In the genomic region with DNA sequence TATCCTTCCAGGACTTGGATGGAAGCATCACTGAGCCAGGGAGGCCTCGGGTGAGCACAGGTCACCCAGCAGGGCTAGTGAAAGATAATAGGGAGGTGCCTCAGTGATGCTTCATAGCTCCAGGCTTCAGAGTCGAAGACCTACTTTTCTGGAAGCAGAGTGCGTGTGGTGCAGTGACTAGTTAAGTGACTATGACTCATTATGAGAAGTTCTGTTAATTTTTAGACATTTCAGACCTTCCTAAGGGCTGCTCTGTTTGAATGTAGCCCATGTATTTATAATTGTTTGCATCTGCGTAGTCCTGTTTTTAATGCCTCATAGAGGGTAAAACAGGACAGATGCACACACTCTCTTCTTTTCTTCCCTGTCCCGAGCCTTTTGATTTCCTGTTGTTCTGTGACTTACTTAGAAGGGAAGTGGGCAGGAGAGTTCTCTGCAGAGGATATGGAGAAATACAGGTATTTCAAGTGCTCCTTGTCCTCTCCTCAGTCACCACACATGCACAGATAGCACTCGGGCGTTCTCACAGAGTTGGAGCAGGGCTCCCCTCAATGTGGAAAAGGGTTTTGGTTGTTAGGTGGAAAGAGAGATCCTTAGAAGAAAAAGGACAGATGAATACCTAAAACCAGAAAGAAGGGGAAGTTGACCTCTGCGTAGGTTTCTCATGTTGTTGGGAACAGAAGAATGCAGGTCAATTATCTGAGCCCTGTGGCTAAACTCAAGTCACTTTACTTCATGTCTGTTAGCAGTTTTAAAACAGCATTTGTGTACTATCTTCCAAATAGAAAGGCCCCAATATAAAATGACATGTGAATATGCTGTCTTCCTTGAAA, we compare ENCODE assay signal across 1 cellular context.
A peak's percentile ranks its signal among the peaks of the same experiment; 100 is the strongest.
TF ChIP-seq lines count a peak whose summit lies in the region.

No MANE protein-coding gene starts in this region.

TF ChIP-seq in GM12878, 131 proteins besides CTCF, POLR2A, EP300 and RAD21 (continued from another document and continues in another):
- TF ChIP-seq RB1 (IDR thresholded peaks at IDR 0.05; ENCODE audit: borderline replicate concordance) (no peak; the same call in 1 of the 2 replicates), PBX3 (IDR thresholded peaks at IDR 0.05; ENCODE audit: insufficient replicate concordance, low read depth, low read length) (no peak), ASH2L (IDR thresholded peaks at IDR 0.05; ENCODE audit: borderline replicate concordance, low read depth) (peak; percentile 53; the same call in 1 of the 2 replicates), ZNF592 (IDR thresholded peaks at IDR 0.05) (0 out of 2 replicates have a peak, but pooled peaks have one; percentile 51), WRNIP1 (IDR thresholded peaks at IDR 0.05; ENCODE audit: borderline replicate concordance, low read depth, low read length) (no peak), BACH1 (IDR thresholded peaks at IDR 0.05; ENCODE audit: borderline replicate concordance) (peak; percentile 34; the same call in 1 of the 2 replicates), RAD51 (IDR thresholded peaks at IDR 0.05) (peak; percentile 21; the same call in 1 of the 2 replicates), MEF2A (IDR thresholded peaks at IDR 0.05; ENCODE audit: insufficient read depth, low read depth, low read length) (peak; percentile 82; the same call in 1 of the 2 replicates), MAX (IDR thresholded peaks at IDR 0.05; ENCODE audit: low read depth, low read length) (no peak), SP1 (IDR thresholded peaks at IDR 0.05; ENCODE audit: low read depth, low read length) (no peak), POLR2AphosphoS5 (IDR thresholded peaks at IDR 0.05; ENCODE audit: low read length) (no peak; the same call in 1 of the 2 replicates), HDAC2 (IDR thresholded peaks at IDR 0.05) (no peak), SUPT20H (IDR thresholded peaks at IDR 0.05; ENCODE audit: borderline replicate concordance, control insufficient read depth, low read depth, low read length) (no peak), GATAD2B (conservative IDR thresholded peaks at IDR 0.05; ENCODE audit: low read depth) (no peak; the same call in 1 of the 2 replicates), CHD2 (IDR thresholded peaks at IDR 0.05; ENCODE audit: borderline replicate concordance, low read depth, low read length) (no peak; the same call in 1 of the 2 replicates), TCF3 (IDR thresholded peaks at IDR 0.05; ENCODE audit: borderline replicate concordance, insufficient read depth, low read depth, low read length) (0 out of 2 replicates have a peak, but pooled peaks have one; percentile 27), NR2F1 (conservative IDR thresholded peaks at IDR 0.05) (no peak; the same call in 1 of the 2 replicates), JUND (IDR thresholded peaks at IDR 0.05; ENCODE audit: low read depth, low read length) (peak; percentile 88; the same call in 1 of the 2 replicates), ETV6 (conservative IDR thresholded peaks at IDR 0.05 in 1 of 2, IDR thresholded peaks at IDR 0.05 in 1 of 2; ENCODE audit: borderline replicate concordance in 1 of 2, low read depth in 1 of 2) (peak in 1 of 2 experiments; percentile 76; a peak in 1 of 4 replicates), HDGF (IDR thresholded peaks at IDR 0.05) (no peak), STAT1 (conservative IDR thresholded peaks at IDR 0.05) (no peak), JUNB (IDR thresholded peaks at IDR 0.05) (peak; percentile 96), RBBP5 (conservative IDR thresholded peaks at IDR 0.05) (no peak), POLR2AphosphoS2 (IDR thresholded peaks at IDR 0.05; ENCODE audit: low read depth, low read length) (no peak), IRF3 (IDR thresholded peaks at IDR 0.05) (no peak), TARDBP (IDR thresholded peaks at IDR 0.05; ENCODE audit: borderline replicate concordance) (no peak), USF2 (IDR thresholded peaks at IDR 0.05; ENCODE audit: borderline replicate concordance, low read depth, low read length) (no peak), BMI1 (IDR thresholded peaks at IDR 0.05; ENCODE audit: borderline replicate concordance) (peak; percentile 21; the same call in 1 of the 2 replicates), NFXL1 (IDR thresholded peaks at IDR 0.05; ENCODE audit: borderline replicate concordance) (no peak), YBX1 (IDR thresholded peaks at IDR 0.05) (no peak), NFIC (IDR thresholded peaks at IDR 0.05; ENCODE audit: low read depth, low read length) (peak; percentile 91), ZNF217 (IDR thresholded peaks at IDR 0.05) (no peak), NFYA (IDR thresholded peaks at IDR 0.05; ENCODE audit: borderline replicate concordance, low read depth, low read length) (no peak), RFX5 (IDR thresholded peaks at IDR 0.05; ENCODE audit: low read depth, low read length) (no peak), NR2C2 (IDR thresholded peaks at IDR 0.05; ENCODE audit: borderline replicate concordance, control insufficient read depth, insufficient read length, low read depth) (no peak), ZBTB33 (IDR thresholded peaks at IDR 0.05) (no peak), CHD1 (IDR thresholded peaks at IDR 0.05; ENCODE audit: low read depth, low read length) (no peak)
- TF ChIP-seq, protein P1, sequence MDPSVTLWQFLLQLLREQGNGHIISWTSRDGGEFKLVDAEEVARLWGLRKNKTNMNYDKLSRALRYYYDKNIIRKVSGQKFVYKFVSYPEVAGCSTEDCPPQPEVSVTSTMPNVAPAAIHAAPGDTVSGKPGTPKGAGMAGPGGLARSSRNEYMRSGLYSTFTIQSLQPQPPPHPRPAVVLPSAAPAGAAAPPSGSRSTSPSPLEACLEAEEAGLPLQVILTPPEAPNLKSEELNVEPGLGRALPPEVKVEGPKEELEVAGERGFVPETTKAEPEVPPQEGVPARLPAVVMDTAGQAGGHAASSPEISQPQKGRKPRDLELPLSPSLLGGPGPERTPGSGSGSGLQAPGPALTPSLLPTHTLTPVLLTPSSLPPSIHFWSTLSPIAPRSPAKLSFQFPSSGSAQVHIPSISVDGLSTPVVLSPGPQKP (IDR thresholded peaks at IDR 0.05; ENCODE audit: low read depth, low read length), result no peak
- TF ChIP-seq, protein P2, sequence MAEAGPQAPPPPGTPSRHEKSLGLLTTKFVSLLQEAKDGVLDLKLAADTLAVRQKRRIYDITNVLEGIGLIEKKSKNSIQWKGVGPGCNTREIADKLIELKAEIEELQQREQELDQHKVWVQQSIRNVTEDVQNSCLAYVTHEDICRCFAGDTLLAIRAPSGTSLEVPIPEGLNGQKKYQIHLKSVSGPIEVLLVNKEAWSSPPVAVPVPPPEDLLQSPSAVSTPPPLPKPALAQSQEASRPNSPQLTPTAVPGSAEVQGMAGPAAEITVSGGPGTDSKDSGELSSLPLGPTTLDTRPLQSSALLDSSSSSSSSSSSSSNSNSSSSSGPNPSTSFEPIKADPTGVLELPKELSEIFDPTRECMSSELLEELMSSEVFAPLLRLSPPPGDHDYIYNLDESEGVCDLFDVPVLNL (IDR thresholded peaks at IDR 0.05; ENCODE audit: low read depth, low read length), result no peak
- TF ChIP-seq, protein P3, sequence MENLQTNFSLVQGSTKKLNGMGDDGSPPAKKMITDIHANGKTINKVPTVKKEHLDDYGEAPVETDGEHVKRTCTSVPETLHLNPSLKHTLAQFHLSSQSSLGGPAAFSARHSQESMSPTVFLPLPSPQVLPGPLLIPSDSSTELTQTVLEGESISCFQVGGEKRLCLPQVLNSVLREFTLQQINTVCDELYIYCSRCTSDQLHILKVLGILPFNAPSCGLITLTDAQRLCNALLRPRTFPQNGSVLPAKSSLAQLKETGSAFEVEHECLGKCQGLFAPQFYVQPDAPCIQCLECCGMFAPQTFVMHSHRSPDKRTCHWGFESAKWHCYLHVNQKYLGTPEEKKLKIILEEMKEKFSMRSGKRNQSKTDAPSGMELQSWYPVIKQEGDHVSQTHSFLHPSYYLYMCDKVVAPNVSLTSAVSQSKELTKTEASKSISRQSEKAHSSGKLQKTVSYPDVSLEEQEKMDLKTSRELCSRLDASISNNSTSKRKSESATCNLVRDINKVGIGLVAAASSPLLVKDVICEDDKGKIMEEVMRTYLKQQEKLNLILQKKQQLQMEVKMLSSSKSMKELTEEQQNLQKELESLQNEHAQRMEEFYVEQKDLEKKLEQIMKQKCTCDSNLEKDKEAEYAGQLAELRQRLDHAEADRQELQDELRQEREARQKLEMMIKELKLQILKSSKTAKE (IDR thresholded peaks at IDR 0.05; ENCODE audit: low read depth, poor library complexity, severe bottlenecking), result no peak
- TF ChIP-seq, protein P4, sequence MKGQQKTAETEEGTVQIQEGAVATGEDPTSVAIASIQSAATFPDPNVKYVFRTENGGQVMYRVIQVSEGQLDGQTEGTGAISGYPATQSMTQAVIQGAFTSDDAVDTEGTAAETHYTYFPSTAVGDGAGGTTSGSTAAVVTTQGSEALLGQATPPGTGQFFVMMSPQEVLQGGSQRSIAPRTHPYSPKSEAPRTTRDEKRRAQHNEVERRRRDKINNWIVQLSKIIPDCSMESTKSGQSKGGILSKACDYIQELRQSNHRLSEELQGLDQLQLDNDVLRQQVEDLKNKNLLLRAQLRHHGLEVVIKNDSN (IDR thresholded peaks at IDR 0.05; ENCODE audit: borderline replicate concordance, extremely low read length, insufficient read depth, low read depth, low read length), result no peak
